In the genomic region with DNA sequence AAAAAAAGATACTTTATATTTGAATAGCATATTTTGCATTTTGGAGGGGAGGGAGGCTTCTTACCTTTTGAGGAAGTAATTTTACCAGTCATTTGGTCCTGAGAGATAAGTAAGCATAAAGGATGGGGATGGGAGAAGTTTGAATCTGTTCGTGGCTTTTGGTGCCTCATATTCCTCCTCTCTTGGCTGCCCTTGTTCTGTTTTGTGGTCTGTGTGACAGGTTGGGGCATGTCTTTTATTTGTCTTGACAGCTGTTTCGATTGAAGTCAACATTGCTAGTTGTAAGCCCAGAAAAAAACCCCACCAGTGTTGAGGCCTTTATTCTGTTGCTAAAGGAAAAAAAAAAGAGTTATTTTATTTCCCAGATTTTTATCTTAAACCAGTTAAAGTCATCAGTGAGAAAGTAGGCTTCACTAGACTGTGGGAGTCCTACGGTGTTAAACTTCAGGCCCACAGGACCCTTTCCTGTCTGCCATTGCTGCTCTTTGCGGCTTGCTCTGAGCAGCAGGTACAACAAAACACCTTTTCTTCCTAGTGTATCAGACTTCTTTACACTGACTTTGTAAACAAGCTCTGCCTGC, we compare ENCODE assay signal across 1 cellular context.
TF ChIP-seq lines count a peak whose summit lies in the region.

No MANE protein-coding gene starts in this region.

TF ChIP-seq in GM12878, 131 proteins besides CTCF, POLR2A, EP300 and RAD21 (continues in another document):
- TF ChIP-seq IRF4 (IDR thresholded peaks at IDR 0.05; ENCODE audit: low read depth, low read length) (0 out of 2 replicates have a peak, but pooled peaks have one; percentile 36), TCF3 (IDR thresholded peaks at IDR 0.05; ENCODE audit: borderline replicate concordance, insufficient read depth, low read depth, low read length) (peak; percentile 54; the same call in 1 of the 2 replicates), IKZF2 (IDR thresholded peaks at IDR 0.05) (peak; percentile 93 to 96), NBN (IDR thresholded peaks at IDR 0.05) (peak; percentile 90), CHD1 (IDR thresholded peaks at IDR 0.05; ENCODE audit: low read depth, low read length) (peak; percentile 93; the same call in 1 of the 2 replicates), FOXK2 (IDR thresholded peaks at IDR 0.05) (no peak), NR2F1 (conservative IDR thresholded peaks at IDR 0.05) (no peak; the same call in 1 of the 2 replicates), CBX5 (IDR thresholded peaks at IDR 0.05; ENCODE audit: low read depth) (no peak), ZNF207 (IDR thresholded peaks at IDR 0.05; ENCODE audit: borderline replicate concordance) (no peak), USF2 (IDR thresholded peaks at IDR 0.05; ENCODE audit: borderline replicate concordance, low read depth, low read length) (no peak), MTA2 (IDR thresholded peaks at IDR 0.05; ENCODE audit: low read depth) (peak; percentile 81; the same call in 1 of the 2 replicates), SUPT20H (IDR thresholded peaks at IDR 0.05; ENCODE audit: borderline replicate concordance, control insufficient read depth, low read depth, low read length) (no peak), CHD4 (IDR thresholded peaks at IDR 0.05) (no peak), KDM1A (IDR thresholded peaks at IDR 0.05; ENCODE audit: borderline replicate concordance) (no peak), STAT1 (conservative IDR thresholded peaks at IDR 0.05) (no peak), ZNF622 (IDR thresholded peaks at IDR 0.05) (no peak), ESRRA (IDR thresholded peaks at IDR 0.05; ENCODE audit: low read length) (no peak), ETV6 (conservative IDR thresholded peaks at IDR 0.05 in 1 of 2, IDR thresholded peaks at IDR 0.05 in 1 of 2; ENCODE audit: borderline replicate concordance in 1 of 2, low read depth in 1 of 2) (0 out of 4 replicates have a peak, but pooled peaks of 1 of the 2 experiments have one; percentile 18), ZNF24 (IDR thresholded peaks at IDR 0.05) (no peak), ZZZ3 (IDR thresholded peaks at IDR 0.05; ENCODE audit: control insufficient read depth, insufficient read length, low read depth) (no peak), NRF1 (conservative IDR thresholded peaks at IDR 0.05; ENCODE audit: low read depth, low read length) (no peak), MYB (IDR thresholded peaks at IDR 0.05; ENCODE audit: borderline replicate concordance, low read depth, low read length) (no peak), RAD51 (IDR thresholded peaks at IDR 0.05) (0 out of 2 replicates have a peak, but pooled peaks have one; percentile 18), MTA3 (IDR thresholded peaks at IDR 0.05; ENCODE audit: borderline replicate concordance, low read length) (peak; percentile 77; the same call in 1 of the 2 replicates), PAX8 (IDR thresholded peaks at IDR 0.05) (peak; percentile 93), ZBTB40 (IDR thresholded peaks at IDR 0.05; ENCODE audit: borderline replicate concordance) (no peak; the same call in 1 of the 2 replicates), HDGF (IDR thresholded peaks at IDR 0.05) (no peak), NFXL1 (IDR thresholded peaks at IDR 0.05; ENCODE audit: borderline replicate concordance) (no peak), POU2F2 (IDR thresholded peaks at IDR 0.05; ENCODE audit: borderline replicate concordance, low read depth, low read length) (peak; percentile 47; the same call in 1 of the 3 replicates)
- TF ChIP-seq, protein P1, sequence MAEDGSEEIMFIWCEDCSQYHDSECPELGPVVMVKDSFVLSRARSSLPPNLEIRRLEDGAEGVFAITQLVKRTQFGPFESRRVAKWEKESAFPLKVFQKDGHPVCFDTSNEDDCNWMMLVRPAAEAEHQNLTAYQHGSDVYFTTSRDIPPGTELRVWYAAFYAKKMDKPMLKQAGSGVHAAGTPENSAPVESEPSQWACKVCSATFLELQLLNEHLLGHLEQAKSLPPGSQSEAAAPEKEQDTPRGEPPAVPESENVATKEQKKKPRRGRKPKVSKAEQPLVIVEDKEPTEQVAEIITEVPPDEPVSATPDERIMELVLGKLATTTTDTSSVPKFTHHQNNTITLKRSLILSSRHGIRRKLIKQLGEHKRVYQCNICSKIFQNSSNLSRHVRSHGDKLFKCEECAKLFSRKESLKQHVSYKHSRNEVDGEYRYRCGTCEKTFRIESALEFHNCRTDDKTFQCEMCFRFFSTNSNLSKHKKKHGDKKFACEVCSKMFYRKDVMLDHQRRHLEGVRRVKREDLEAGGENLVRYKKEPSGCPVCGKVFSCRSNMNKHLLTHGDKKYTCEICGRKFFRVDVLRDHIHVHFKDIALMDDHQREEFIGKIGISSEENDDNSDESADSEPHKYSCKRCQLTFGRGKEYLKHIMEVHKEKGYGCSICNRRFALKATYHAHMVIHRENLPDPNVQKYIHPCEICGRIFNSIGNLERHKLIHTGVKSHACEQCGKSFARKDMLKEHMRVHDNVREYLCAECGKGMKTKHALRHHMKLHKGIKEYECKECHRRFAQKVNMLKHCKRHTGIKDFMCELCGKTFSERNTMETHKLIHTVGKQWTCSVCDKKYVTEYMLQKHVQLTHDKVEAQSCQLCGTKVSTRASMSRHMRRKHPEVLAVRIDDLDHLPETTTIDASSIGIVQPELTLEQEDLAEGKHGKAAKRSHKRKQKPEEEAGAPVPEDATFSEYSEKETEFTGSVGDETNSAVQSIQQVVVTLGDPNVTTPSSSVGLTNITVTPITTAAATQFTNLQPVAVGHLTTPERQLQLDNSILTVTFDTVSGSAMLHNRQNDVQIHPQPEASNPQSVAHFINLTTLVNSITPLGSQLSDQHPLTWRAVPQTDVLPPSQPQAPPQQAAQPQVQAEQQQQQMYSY (CRISPR knock-in tag; IDR thresholded peaks at IDR 0.05): no peak
- TF ChIP-seq, protein P2, sequence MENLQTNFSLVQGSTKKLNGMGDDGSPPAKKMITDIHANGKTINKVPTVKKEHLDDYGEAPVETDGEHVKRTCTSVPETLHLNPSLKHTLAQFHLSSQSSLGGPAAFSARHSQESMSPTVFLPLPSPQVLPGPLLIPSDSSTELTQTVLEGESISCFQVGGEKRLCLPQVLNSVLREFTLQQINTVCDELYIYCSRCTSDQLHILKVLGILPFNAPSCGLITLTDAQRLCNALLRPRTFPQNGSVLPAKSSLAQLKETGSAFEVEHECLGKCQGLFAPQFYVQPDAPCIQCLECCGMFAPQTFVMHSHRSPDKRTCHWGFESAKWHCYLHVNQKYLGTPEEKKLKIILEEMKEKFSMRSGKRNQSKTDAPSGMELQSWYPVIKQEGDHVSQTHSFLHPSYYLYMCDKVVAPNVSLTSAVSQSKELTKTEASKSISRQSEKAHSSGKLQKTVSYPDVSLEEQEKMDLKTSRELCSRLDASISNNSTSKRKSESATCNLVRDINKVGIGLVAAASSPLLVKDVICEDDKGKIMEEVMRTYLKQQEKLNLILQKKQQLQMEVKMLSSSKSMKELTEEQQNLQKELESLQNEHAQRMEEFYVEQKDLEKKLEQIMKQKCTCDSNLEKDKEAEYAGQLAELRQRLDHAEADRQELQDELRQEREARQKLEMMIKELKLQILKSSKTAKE (IDR thresholded peaks at IDR 0.05; ENCODE audit: low read depth, poor library complexity, severe bottlenecking): peak; percentile 99
- TF ChIP-seq, protein P3, sequence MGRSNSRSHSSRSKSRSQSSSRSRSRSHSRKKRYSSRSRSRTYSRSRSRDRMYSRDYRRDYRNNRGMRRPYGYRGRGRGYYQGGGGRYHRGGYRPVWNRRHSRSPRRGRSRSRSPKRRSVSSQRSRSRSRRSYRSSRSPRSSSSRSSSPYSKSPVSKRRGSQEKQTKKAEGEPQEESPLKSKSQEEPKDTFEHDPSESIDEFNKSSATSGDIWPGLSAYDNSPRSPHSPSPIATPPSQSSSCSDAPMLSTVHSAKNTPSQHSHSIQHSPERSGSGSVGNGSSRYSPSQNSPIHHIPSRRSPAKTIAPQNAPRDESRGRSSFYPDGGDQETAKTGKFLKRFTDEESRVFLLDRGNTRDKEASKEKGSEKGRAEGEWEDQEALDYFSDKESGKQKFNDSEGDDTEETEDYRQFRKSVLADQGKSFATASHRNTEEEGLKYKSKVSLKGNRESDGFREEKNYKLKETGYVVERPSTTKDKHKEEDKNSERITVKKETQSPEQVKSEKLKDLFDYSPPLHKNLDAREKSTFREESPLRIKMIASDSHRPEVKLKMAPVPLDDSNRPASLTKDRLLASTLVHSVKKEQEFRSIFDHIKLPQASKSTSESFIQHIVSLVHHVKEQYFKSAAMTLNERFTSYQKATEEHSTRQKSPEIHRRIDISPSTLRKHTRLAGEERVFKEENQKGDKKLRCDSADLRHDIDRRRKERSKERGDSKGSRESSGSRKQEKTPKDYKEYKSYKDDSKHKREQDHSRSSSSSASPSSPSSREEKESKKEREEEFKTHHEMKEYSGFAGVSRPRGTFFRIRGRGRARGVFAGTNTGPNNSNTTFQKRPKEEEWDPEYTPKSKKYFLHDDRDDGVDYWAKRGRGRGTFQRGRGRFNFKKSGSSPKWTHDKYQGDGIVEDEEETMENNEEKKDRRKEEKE (IDR thresholded peaks at IDR 0.05): no peak
- TF ChIP-seq, protein P4, sequence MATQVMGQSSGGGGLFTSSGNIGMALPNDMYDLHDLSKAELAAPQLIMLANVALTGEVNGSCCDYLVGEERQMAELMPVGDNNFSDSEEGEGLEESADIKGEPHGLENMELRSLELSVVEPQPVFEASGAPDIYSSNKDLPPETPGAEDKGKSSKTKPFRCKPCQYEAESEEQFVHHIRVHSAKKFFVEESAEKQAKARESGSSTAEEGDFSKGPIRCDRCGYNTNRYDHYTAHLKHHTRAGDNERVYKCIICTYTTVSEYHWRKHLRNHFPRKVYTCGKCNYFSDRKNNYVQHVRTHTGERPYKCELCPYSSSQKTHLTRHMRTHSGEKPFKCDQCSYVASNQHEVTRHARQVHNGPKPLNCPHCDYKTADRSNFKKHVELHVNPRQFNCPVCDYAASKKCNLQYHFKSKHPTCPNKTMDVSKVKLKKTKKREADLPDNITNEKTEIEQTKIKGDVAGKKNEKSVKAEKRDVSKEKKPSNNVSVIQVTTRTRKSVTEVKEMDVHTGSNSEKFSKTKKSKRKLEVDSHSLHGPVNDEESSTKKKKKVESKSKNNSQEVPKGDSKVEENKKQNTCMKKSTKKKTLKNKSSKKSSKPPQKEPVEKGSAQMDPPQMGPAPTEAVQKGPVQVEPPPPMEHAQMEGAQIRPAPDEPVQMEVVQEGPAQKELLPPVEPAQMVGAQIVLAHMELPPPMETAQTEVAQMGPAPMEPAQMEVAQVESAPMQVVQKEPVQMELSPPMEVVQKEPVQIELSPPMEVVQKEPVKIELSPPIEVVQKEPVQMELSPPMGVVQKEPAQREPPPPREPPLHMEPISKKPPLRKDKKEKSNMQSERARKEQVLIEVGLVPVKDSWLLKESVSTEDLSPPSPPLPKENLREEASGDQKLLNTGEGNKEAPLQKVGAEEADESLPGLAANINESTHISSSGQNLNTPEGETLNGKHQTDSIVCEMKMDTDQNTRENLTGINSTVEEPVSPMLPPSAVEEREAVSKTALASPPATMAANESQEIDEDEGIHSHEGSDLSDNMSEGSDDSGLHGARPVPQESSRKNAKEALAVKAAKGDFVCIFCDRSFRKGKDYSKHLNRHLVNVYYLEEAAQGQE (IDR thresholded peaks at IDR 0.05; ENCODE audit: low read depth, low read length): no peak
- TF ChIP-seq, protein P5, sequence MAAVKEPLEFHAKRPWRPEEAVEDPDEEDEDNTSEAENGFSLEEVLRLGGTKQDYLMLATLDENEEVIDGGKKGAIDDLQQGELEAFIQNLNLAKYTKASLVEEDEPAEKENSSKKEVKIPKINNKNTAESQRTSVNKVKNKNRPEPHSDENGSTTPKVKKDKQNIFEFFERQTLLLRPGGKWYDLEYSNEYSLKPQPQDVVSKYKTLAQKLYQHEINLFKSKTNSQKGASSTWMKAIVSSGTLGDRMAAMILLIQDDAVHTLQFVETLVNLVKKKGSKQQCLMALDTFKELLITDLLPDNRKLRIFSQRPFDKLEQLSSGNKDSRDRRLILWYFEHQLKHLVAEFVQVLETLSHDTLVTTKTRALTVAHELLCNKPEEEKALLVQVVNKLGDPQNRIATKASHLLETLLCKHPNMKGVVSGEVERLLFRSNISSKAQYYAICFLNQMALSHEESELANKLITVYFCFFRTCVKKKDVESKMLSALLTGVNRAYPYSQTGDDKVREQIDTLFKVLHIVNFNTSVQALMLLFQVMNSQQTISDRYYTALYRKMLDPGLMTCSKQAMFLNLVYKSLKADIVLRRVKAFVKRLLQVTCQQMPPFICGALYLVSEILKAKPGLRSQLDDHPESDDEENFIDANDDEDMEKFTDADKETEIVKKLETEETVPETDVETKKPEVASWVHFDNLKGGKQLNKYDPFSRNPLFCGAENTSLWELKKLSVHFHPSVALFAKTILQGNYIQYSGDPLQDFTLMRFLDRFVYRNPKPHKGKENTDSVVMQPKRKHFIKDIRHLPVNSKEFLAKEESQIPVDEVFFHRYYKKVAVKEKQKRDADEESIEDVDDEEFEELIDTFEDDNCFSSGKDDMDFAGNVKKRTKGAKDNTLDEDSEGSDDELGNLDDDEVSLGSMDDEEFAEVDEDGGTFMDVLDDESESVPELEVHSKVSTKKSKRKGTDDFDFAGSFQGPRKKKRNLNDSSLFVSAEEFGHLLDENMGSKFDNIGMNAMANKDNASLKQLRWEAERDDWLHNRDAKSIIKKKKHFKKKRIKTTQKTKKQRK (IDR thresholded peaks at IDR 0.05; ENCODE audit: low read depth, low read length): no peak
